ENCODE assay signal across 14 cellular contexts in the genomic region with DNA sequence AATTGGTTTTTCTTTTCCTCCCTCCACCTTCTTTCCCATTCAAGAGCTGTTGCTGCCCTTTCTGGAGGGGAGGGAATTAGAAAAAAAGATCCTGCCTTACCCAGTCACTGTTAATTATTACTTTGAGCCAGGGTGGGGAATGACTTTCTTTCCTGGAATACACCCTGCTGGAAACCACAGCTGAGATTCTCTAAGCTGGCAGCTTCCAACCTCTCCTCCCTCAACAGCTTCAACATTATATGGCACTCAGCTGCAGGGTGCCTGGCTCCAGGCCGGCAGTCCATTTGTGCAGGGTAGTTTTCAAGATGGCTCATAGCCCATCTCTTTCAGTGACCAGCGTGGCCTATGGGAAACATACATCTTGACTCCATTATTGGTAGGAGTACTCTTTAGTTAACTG.
"Had no signal": no experiment of that assay in that cellular context is flagged by ENCODE, and none has a peak within 500 bp of the region (broad histone marks: within the 10 kb centered on the region; RNA-seq: fewer than 3 reads in every experiment).

No MANE protein-coding gene starts in this region.

- H3K9me3 ChIP-seq: right atrium auricular region, SK-N-SH had no signal

- H3K27ac ChIP-seq: brain microvascular endothelial cell, right atrium auricular region, tibial artery, WERI-Rb-1 had no signal

- H3K9ac ChIP-seq: SK-N-SH had no signal

- H3K4me3 ChIP-seq: right atrium auricular region, tibial artery had no signal

- ATAC-seq: activated CD8-positive, alpha-beta T cell treated with anti-CD3 and anti-CD28 coated beads, Interleukin-2, amount 10 ng/mL, durations not matched to agents 7 days and 5 days; esophagus mucosa; stimulated activated memory B cell treated with anti-CD40 and anti-IgM and Interleukin-4, amounts not matched to agents 10 μg/mL and 1 μg/mL and 100 μg/mL, for 72 hours had no signal

- DNase-seq: activated CD4-positive, alpha-beta T cell treated with anti-CD3 and anti-CD28 coated beads for 48 hours; activated CD8-positive, alpha-beta T cell treated with anti-CD3 and anti-CD28 coated beads, Interleukin-2, amount 10 ng/mL, durations not matched to agents 7 days and 5 days; activated naive CD4-positive, alpha-beta T cell treated with Interleukin-2 at 50 U/mL for 16 hours; brain microvascular endothelial cell; cerebellar nuclear complex; foreskin fibroblast; naive B cell; SK-N-SH; T-helper 1 cell; tibial artery; WERI-Rb-1 had no signal

- H3K4me2 ChIP-seq: SK-N-SH had no signal

- H3K27me3 ChIP-seq: brain microvascular endothelial cell, right atrium auricular region, tibial artery had no signal

- H3K4me1 ChIP-seq: right atrium auricular region, tibial artery had no signal
